Comparison of ENCODE assay signal across 16 cellular contexts in genomic region chr2:28608061-28608828, GRCh38.
DNase-seq lines count a peak whose midpoint lies in the region; ATAC-seq, FAIRE-seq and TF ChIP-seq lines count a peak whose summit lies in the region.
"Had no signal": no experiment of that assay in that cellular context is flagged by ENCODE, and none has a peak within 500 bp of the region (broad histone marks: within the 10 kb centered on the region; RNA-seq: fewer than 3 reads in every experiment).

No MANE protein-coding gene starts in this region.

- CTCF ChIA-PET in IMR-90 (lab: Yijun Ruan, JAX) (no interaction called here), K562 (lab: Yijun Ruan, JAX; ENCODE audit: low intra/inter-chr PET ratio) (interaction anchor here (1.1 to 4.1 kb wide), 2 partner anchors 42 to 146 kb away, joined by 4 to 29 read pairs; no protein-coding TSS in a partner anchor)

- peaks cover 0 to 5% of the 10 kb centered on the region in 2 experiments; a peak in 1 of 4 replicates for H3K79me1 ChIP-seq in IMR-90 (ENCODE audit: low read depth in 1 of 2, low read length in 2 of 2)

- H2BK15ac ChIP-seq in IMR-90 (ENCODE audit: low read depth, low read length), result no peak overlapping the region

- H4K5ac ChIP-seq in IMR-90 (ENCODE audit: low read depth, low read length), result no peak overlapping the region

- no peak overlapping the region for H3K4ac ChIP-seq in IMR-90 (ENCODE audit: low read depth, low read length)

- H3K4me3 ChIP-seq in IMR-90 (ENCODE audit: insufficient read depth, low read depth, low read length) (no peak overlapping the region), K562 (no peak overlapping the region), sigmoid colon (no peak overlapping the region)

- peak overlapping the region; percentile 62 for H2AK9ac ChIP-seq in IMR-90 (replicated peaks; ENCODE audit: low read depth, low read length, poor library complexity)

- WGBS in IMR-90 (ENCODE audit: extremely low coverage in 2 of 2, insufficient read length in 1 of 2), 2 experiments, result 86% methylated on average over 1 of the region's 8 CpGs; no CpG with 5 or more reads in 1 of the 2 experiments
- WGBS in K562 (ENCODE audit: insufficient coverage, low coverage, missing lambda C conversion rate), result 1% methylated on average over 8 of the region's 8 CpGs
- WGBS in sigmoid colon, 2 donors, result 92 to 94% methylated on average over 8 of the region's 8 CpGs

- no peaks in the 10 kb centered on the region; the same call in 1 of the 2 replicates for H4K20me1 ChIP-seq in IMR-90 (ENCODE audit: insufficient read depth, low read length)
- no peaks in the 10 kb centered on the region for H4K20me1 ChIP-seq in K562 (replicated peaks; ENCODE audit: control insufficient read depth, insufficient read depth, low read length)

- in situ Hi-C loops in IMR-90 (cut with MboI; ENCODE audit: low sequenced_read_pairs), result no loop called here
- in situ Hi-C loops in K562 (cut with MboI), result no loop called here

- H2BK5ac ChIP-seq in IMR-90 (ENCODE audit: low read depth, low read length, poor library complexity, severe bottlenecking), result no peak overlapping the region

- H3K9me1 ChIP-seq in IMR-90 (ENCODE audit: insufficient read depth, low read length), result peaks cover 14% of the 10 kb centered on the region
- peaks cover 4% of the 10 kb centered on the region for H3K9me1 ChIP-seq in K562 (ENCODE audit: control insufficient read depth, insufficient read depth, low read length)

- dilution Hi-C loops in IMR-90 (cut with HindIII; ENCODE audit: low sequenced_read_pairs, unreplicated experiment), result no loop called here

- H3K27me3 ChIP-seq in IMR-90 (ENCODE audit: control insufficient read depth, insufficient read depth, low read length) (no peaks in the 10 kb centered on the region), K562 (ENCODE audit: control insufficient read depth in 2 of 2, insufficient read depth in 2 of 2, low read length in 2 of 2) (peaks cover 20 to 75% of the 10 kb centered on the region in 2 experiments; a peak in 4 of 5 replicates), sigmoid colon (no peaks in the 10 kb centered on the region)

- TF ChIP-seq RAD21 in IMR-90 (IDR thresholded peaks at IDR 0.05; ENCODE audit: low read length) (no peak), K562 (CRISPR knock-in tag; conservative IDR thresholded peaks at IDR 0.05 in 1 of 2, IDR thresholded peaks at IDR 0.05 in 1 of 2) (no peak)

- DNase-seq in IMR-90 (no peak), K562 (ENCODE audit: extremely low read depth in 1 of 4, low spot score in 3 of 4) (no peak), left ventricle myocardium superior (peak; percentile 76), sigmoid colon (no peak), HuH-7 (ENCODE audit: low spot score) (no peak), cortex of kidney (lab: John Stamatoyannopoulos, UW) (no peak), T-helper 9 cell (no peak)
- DNase-seq: activated CD4-positive, alpha-beta T cell treated with anti-CD3 and anti-CD28 coated beads for 36 hours; AML-193; DMS79 treated with DMSO at 0.1 percent for 48 hours; NCI-H2081 treated with DMSO at 0.1 percent for 48 hours; OCI-M1; stimulated activated CD4-positive, alpha-beta T cell treated with anti-CD3 and anti-CD28 coated beads, Interleukin-4, amount 100 ng/mL, for 1 hour; SW 1271 had no signal

- H3K27ac ChIP-seq in IMR-90 (ENCODE audit: insufficient read depth, low read length) (no peak overlapping the region), K562 (ENCODE audit: extremely low read depth, low read depth, low read length) (no peak overlapping the region), sigmoid colon (peak overlapping the region; percentile 83 to 94 (median 87))

- H2AK5ac ChIP-seq in IMR-90 (ENCODE audit: low read depth, low read length), result peak overlapping the region; percentile 4; the same call in 1 of the 2 replicates

- H3K9me3 ChIP-seq in IMR-90 (ENCODE audit: control insufficient read depth, insufficient read depth, low read length) (no peaks in the 10 kb centered on the region), K562 (replicated peaks; ENCODE audit: control insufficient read depth, insufficient read depth, low read depth, low read length) (no peaks in the 10 kb centered on the region), sigmoid colon (no peaks in the 10 kb centered on the region)

- H2AFZ ChIP-seq in IMR-90 (replicated peaks; ENCODE audit: low read length, poor library complexity) (peak overlapping the region; percentile 25), K562 (ENCODE audit: low read depth, low read length) (no peak overlapping the region)

- TF ChIP-seq POLR2A in IMR-90 (IDR thresholded peaks at IDR 0.05; ENCODE audit: low read depth, low read length), result no peak
- TF ChIP-seq POLR2A in K562 (conservative IDR thresholded peaks at IDR 0.05), result no peak
- no peak for TF ChIP-seq POLR2A in sigmoid colon (IDR thresholded peaks at IDR 0.05)

- intact Hi-C loops in IMR-90 (cut with micrococcal nuclease), result no loop called here
- intact Hi-C loops in K562 (cut with micrococcal nuclease), result loop anchor here (5.0 kb wide), 1 partner anchor 41 kb away; no protein-coding TSS in a partner anchor
- intact Hi-C loops in left ventricle myocardium superior (cut with micrococcal nuclease), result no loop called here
- intact Hi-C loops in sigmoid colon (cut with DNase I), result no loop called here

- no peak overlapping the region for H3K23ac ChIP-seq in IMR-90 (ENCODE audit: low read depth, low read length)

- no peak overlapping the region; the same call in 1 of the 2 replicates for H2BK20ac ChIP-seq in IMR-90 (ENCODE audit: low read depth, low read length)

- no peak overlapping the region for H3K4me2 ChIP-seq in IMR-90 (ENCODE audit: low read depth, low read length)
- H3K4me2 ChIP-seq in K562 (ENCODE audit: insufficient read depth, low read length), result no peak overlapping the region

- TF ChIP-seq CTCF in IMR-90 (conservative IDR thresholded peaks at IDR 0.05; ENCODE audit: low read depth, low read length) (no peak), K562 (IDR thresholded peaks at IDR 0.05 in 2 of 3, conservative IDR thresholded peaks at IDR 0.05 in 1 of 3; ENCODE audit: insufficient read depth in 2 of 3, low read depth in 1 of 3, low read length in 3 of 3) (no peak), sigmoid colon (IDR thresholded peaks at IDR 0.05) (no peak)

- H3K4me1 ChIP-seq in IMR-90 (ENCODE audit: control insufficient read depth, insufficient read depth, low read length) (peaks cover 7% of the 10 kb centered on the region), K562 (replicated peaks in 1 of 2; ENCODE audit: control insufficient read depth in 2 of 2, insufficient read depth in 2 of 2, low read length in 2 of 2) (no peaks in the 10 kb centered on the region), sigmoid colon (peaks cover 0 to 40% (median 36%) of the 10 kb centered on the region in 4 donors)

- H2BK120ac ChIP-seq in IMR-90 (ENCODE audit: low read depth, low read length), result no peak overlapping the region

- ATAC-seq in IMR-90 (ENCODE audit: low read depth), result no peak
- no peak for ATAC-seq in K562
- ATAC-seq in left ventricle myocardium superior, result peak; percentile 93
- ATAC-seq in HG03460 (IDR thresholded peaks at IDR 0.05; ENCODE audit: unreplicated experiment), result no peak
- ATAC-seq: activated CD4-positive, alpha-beta T cell treated with anti-CD3 and anti-CD28 coated beads for 36 hours; stimulated activated effector memory CD8-positive, alpha-beta T cell treated with anti-CD3 and anti-CD28 coated beads, Interleukin-12 subunit alpha, Interleukin-12 subunit beta, amount 100 ng/mL, for 72 hours had no signal

- no peak for TF ChIP-seq EP300 in K562 (IDR thresholded peaks at IDR 0.05; ENCODE audit: low read length)
- peak in 1 of 4 donors; percentile 17 for TF ChIP-seq EP300 in sigmoid colon (IDR thresholded peaks at IDR 0.05)

- no peak overlapping the region for H3K56ac ChIP-seq in IMR-90 (ENCODE audit: extremely low read depth, insufficient read depth, low read length)

- no peak overlapping the region for H4K91ac ChIP-seq in IMR-90 (ENCODE audit: insufficient read depth, low read depth, low read length)

- H3K9ac ChIP-seq in IMR-90 (ENCODE audit: low read depth, low read length) (no peak overlapping the region), K562 (ENCODE audit: insufficient read depth in 1 of 2, low read depth in 2 of 2, low read length in 2 of 2) (no peak overlapping the region)

- no peak overlapping the region for H4K8ac ChIP-seq in IMR-90 (ENCODE audit: low read depth in 2 of 2, low read length in 2 of 2)

- no peak for FAIRE-seq in K562 (lab: Jason Lieb, UNC)

- H3K36me3 ChIP-seq in IMR-90 (ENCODE audit: control insufficient read depth, insufficient read depth, low read length) (no peaks in the 10 kb centered on the region), K562 (ENCODE audit: control insufficient read depth, insufficient read depth, low read length) (no peaks in the 10 kb centered on the region), sigmoid colon (no peaks in the 10 kb centered on the region)

- no peak overlapping the region for H3K14ac ChIP-seq in IMR-90 (replicated peaks; ENCODE audit: low read depth, low read length)

- POLR2A ChIA-PET in IMR-90 (lab: Charles Lee; ENCODE audit: unreplicated experiment) (no interaction called here), K562 (lab: Yijun Ruan, JAX) (interaction anchor here (0.6 to 1.6 kb wide), 2 partner anchors 8 to 578 kb away, joined by 3 to 5 read pairs; no protein-coding TSS in a partner anchor)

- no peaks in the 10 kb centered on the region for H3K79me2 ChIP-seq in K562 (ENCODE audit: control insufficient read depth, insufficient read depth, low read length)

- no TSS peak for BruUV-seq in IMR-90 (replicated peaks; lab: Mats Ljungman, UMichigan)
- BruUV-seq in K562 (replicated peaks; lab: Mats Ljungman, UMichigan), result no TSS peak

- no peak overlapping the region for H3K18ac ChIP-seq in IMR-90 (ENCODE audit: low read depth, low read length)

TF ChIP-seq in IMR-90, 13 proteins besides CTCF, POLR2A, EP300 and RAD21 (continues in another document):
- no peak for TF ChIP-seq SMC3 (IDR thresholded peaks at IDR 0.05; ENCODE audit: low read depth, low read length)
- TF ChIP-seq CHD1 (IDR thresholded peaks at IDR 0.05; ENCODE audit: low read depth, low read length), result no peak
- TF ChIP-seq MXI1 (IDR thresholded peaks at IDR 0.05; ENCODE audit: borderline replicate concordance, low read depth, low read length), result no peak
- TF ChIP-seq FOS (IDR thresholded peaks at IDR 0.05; ENCODE audit: low read depth, low read length), result no peak
- TF ChIP-seq RCOR1 (IDR thresholded peaks at IDR 0.05; ENCODE audit: insufficient replicate concordance, low read length), result no peak
- TF ChIP-seq NFE2L2 (IDR thresholded peaks at IDR 0.05; ENCODE audit: low read depth, low read length), result no peak

TF ChIP-seq in K562, 482 proteins besides CTCF, POLR2A, EP300 and RAD21:
- TF ChIP-seq RFX1 (IDR thresholded peaks at IDR 0.05), result peak; percentile 69
- TF ChIP-seq E2F3 (CRISPR knock-in tag; IDR thresholded peaks at IDR 0.05), result no peak

Comparison
In these comparisons a context has a peak if more than half of its experiments do, and no peak if none do; other contexts are left out.
1. H3K27ac ChIP-seq: peak in sigmoid colon (4 of 4); none in IMR-90 (single experiment) and K562 (single experiment).